19 cellular contexts compared by ENCODE assay signal in the genomic region with DNA sequence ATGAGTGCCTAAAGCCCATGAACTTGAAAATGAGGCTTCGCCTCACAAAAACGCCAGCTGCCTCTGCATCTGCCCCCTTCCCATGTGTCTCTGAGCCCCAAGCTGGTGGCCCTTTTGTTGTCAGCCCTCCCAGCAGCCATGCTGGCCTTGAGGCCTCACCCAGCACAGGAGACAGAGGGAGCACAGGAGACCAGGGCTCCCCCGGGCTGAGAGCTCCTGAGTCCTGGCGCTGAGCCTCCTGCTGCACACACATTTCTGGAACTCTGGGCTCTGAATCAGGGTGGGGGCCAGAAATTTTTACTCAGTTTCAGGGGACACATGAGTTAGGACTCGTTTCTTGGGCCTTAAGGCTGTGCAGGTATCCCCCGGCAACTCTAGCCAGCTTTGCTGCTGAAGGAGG.
"Had no signal": no experiment of that assay in that cellular context is flagged by ENCODE, and none has a peak within 500 bp of the region (broad histone marks: within the 10 kb centered on the region; RNA-seq: fewer than 3 reads in every experiment).

No MANE protein-coding gene starts in this region.

- ATAC-seq: activated CD4-positive, CD25-positive, alpha-beta regulatory T cell treated with anti-CD3 and anti-CD28 coated beads, Interleukin-2, amount 50 U/mL, for 24 hours; activated CD8-positive, alpha-beta memory T cell treated with anti-CD3 and anti-CD28 coated beads, Interleukin-2, amount 10 ng/mL, durations not matched to agents 7 days and 5 days; naive thymus-derived CD8-positive, alpha-beta T cell had no signal

- H3K79me2 ChIP-seq: hepatocyte had no signal

- H3K4me2 ChIP-seq: hepatocyte, neural progenitor cell had no signal

- H3K27me3 Mint-ChIP-seq: activated CD4-positive, alpha-beta memory T cell treated with anti-CD3 and anti-CD28 coated beads, Interleukin-2, amount 10 ng/mL, durations not matched to agents 7 days and 5 days; activated CD4-positive, alpha-beta T cell treated with anti-CD3 and anti-CD28 coated beads, Interleukin-2, amount 10 ng/mL, durations not matched to agents 24 days and 14 days; activated CD8-positive, alpha-beta memory T cell treated with anti-CD3 and anti-CD28 coated beads, Interleukin-2, amount 10 ng/mL, durations not matched to agents 7 days and 5 days; naive thymus-derived CD8-positive, alpha-beta T cell; stimulated activated naive CD8-positive, alpha-beta T cell treated with anti-CD3 and anti-CD28 coated beads, Interleukin-15, Interleukin-2, amounts not matched to agents 100 ng/mL and 50 ng/mL, for 24 hours had no signal

- H3K9me3 ChIP-seq: left ventricle myocardium inferior, tibial nerve had no signal

- H3K27me3 ChIP-seq: hepatocyte, neural progenitor cell, tibial nerve had no signal

- H3K36me3 ChIP-seq: left ventricle myocardium inferior, neural progenitor cell had no signal

- H3K4me3 Mint-ChIP-seq: activated CD4-positive, alpha-beta memory T cell treated with anti-CD3 and anti-CD28 coated beads, Interleukin-2, amount 10 ng/mL, durations not matched to agents 7 days and 5 days; activated CD4-positive, alpha-beta T cell treated with anti-CD3 and anti-CD28 coated beads, Interleukin-2, amount 10 ng/mL, durations not matched to agents 24 days and 14 days; activated CD8-positive, alpha-beta memory T cell treated with anti-CD3 and anti-CD28 coated beads, Interleukin-2, amount 10 ng/mL, durations not matched to agents 7 days and 5 days; mesothelial cell of epicardium; naive thymus-derived CD8-positive, alpha-beta T cell; neural progenitor cell; stimulated activated naive CD8-positive, alpha-beta T cell treated with anti-CD3 and anti-CD28 coated beads, Interleukin-15, Interleukin-2, amounts not matched to agents 100 ng/mL and 50 ng/mL, for 24 hours had no signal

- H3K4me1 Mint-ChIP-seq: activated CD4-positive, alpha-beta memory T cell treated with anti-CD3 and anti-CD28 coated beads, Interleukin-2, amount 10 ng/mL, durations not matched to agents 7 days and 5 days; activated CD8-positive, alpha-beta memory T cell treated with anti-CD3 and anti-CD28 coated beads, Interleukin-2, amount 10 ng/mL, durations not matched to agents 7 days and 5 days; mesothelial cell of epicardium; neural progenitor cell had no signal

- H3K4me3 ChIP-seq: hepatocyte, left ventricle myocardium inferior, neural progenitor cell, tibial nerve had no signal

- H2AFZ ChIP-seq: hepatocyte, neural progenitor cell had no signal

- H3K9me3 Mint-ChIP-seq: activated CD4-positive, alpha-beta memory T cell treated with anti-CD3 and anti-CD28 coated beads, Interleukin-2, amount 10 ng/mL, durations not matched to agents 7 days and 5 days; activated CD4-positive, alpha-beta T cell treated with anti-CD3 and anti-CD28 coated beads, Interleukin-2, amount 10 ng/mL, durations not matched to agents 24 days and 14 days; mesothelial cell of epicardium; naive thymus-derived CD8-positive, alpha-beta T cell; neural progenitor cell; stimulated activated naive CD8-positive, alpha-beta T cell treated with anti-CD3 and anti-CD28 coated beads, Interleukin-15, Interleukin-2, amounts not matched to agents 100 ng/mL and 50 ng/mL, for 24 hours had no signal

- H3K27ac Mint-ChIP-seq: activated CD4-positive, alpha-beta memory T cell treated with anti-CD3 and anti-CD28 coated beads, Interleukin-2, amount 10 ng/mL, durations not matched to agents 7 days and 5 days; activated CD4-positive, alpha-beta T cell treated with anti-CD3 and anti-CD28 coated beads, Interleukin-2, amount 10 ng/mL, durations not matched to agents 24 days and 14 days; activated CD8-positive, alpha-beta memory T cell treated with anti-CD3 and anti-CD28 coated beads, Interleukin-2, amount 10 ng/mL, durations not matched to agents 7 days and 5 days; mesothelial cell of epicardium; neural progenitor cell; stimulated activated naive CD8-positive, alpha-beta T cell treated with anti-CD3 and anti-CD28 coated beads, Interleukin-15, Interleukin-2, amounts not matched to agents 100 ng/mL and 50 ng/mL, for 24 hours had no signal

- DNase-seq: activated CD4-positive, alpha-beta memory T cell treated with anti-CD3 and anti-CD28 coated beads, Interleukin-2, amount 10 ng/mL, durations not matched to agents 7 days and 5 days; activated CD4-positive, alpha-beta T cell treated with anti-CD3 and anti-CD28 coated beads, Interleukin-2, amount 10 ng/mL, durations not matched to agents 24 days and 14 days; activated CD8-positive, alpha-beta memory T cell treated with anti-CD3 and anti-CD28 coated beads, Interleukin-2, amount 10 ng/mL, durations not matched to agents 7 days and 5 days; activated gamma-delta T cell treated with Interleukin-2 at 50 U/mL for 16 hours; activated T-cell treated with anti-CD3 and anti-CD28 coated beads for 4 hours; cortex of kidney; foreskin fibroblast; kidney glomerular epithelial cell; left ventricle myocardium inferior; naive thymus-derived CD8-positive, alpha-beta T cell; stimulated activated CD4-positive, alpha-beta T cell treated with anti-CD3 and anti-CD28 coated beads, Interleukin-4, amount 100 ng/mL, for 24 hours had no signal

- H3K4me1 ChIP-seq: neural progenitor cell had no signal

- H3K27ac ChIP-seq: hepatocyte, neural progenitor cell, tibial nerve had no signal

- FAIRE-seq: endometrium, urothelium cell line had no signal

- H3K9ac ChIP-seq: neural progenitor cell had no signal
